In genomic region chr2:208386546-208386945, GRCh38 we compare ENCODE assay signal across 24 cellular contexts. TPM values are rescaled to one million over a fixed set of nuclear protein-coding genes. Genes with fewer than 3 reads are reported as not detected.
DNase-seq lines count a peak whose midpoint lies in the region; FAIRE-seq and TF ChIP-seq lines count a peak whose summit lies in the region.
"Had no signal": no experiment of that assay in that cellular context is flagged by ENCODE, and none has a peak within 500 bp of the region (broad histone marks: within the 10 kb centered on the region; RNA-seq: fewer than 3 reads in every experiment).

No MANE protein-coding gene starts in this region.

- H3K79me2 ChIP-seq in mesendoderm (ENCODE audit: control insufficient read depth, insufficient read depth, low read length), result no peaks in the 10 kb centered on the region

- no peaks in the 10 kb centered on the region for H3K79me1 ChIP-seq in mesendoderm (ENCODE audit: low read length)

- no peak overlapping the region for H3K56ac ChIP-seq in mesendoderm (ENCODE audit: low read length)

- no peak overlapping the region for H3K4me3 ChIP-seq in bronchial epithelial cell (ENCODE audit: low read depth, low read length)
- H3K4me3 ChIP-seq in mesendoderm (ENCODE audit: low read length), result no peak overlapping the region
- H3K4me3 ChIP-seq in brain microvascular endothelial cell (ENCODE audit: low read depth, low read length), result no peak overlapping the region
- H3K4me3 ChIP-seq: A549, GM23338 had no signal

- no peaks in the 10 kb centered on the region for H3K4me1 ChIP-seq in mesendoderm (ENCODE audit: control insufficient read depth, low read depth, low read length)
- H3K4me1 ChIP-seq: A549, Caco-2 had no signal

- in situ Hi-C loops in brain microvascular endothelial cell (cut with HindIII; ENCODE audit: low pct_ligation_motif_present, low sequenced_read_pairs), result no loop called here

- no peak overlapping the region for H2BK120ac ChIP-seq in mesendoderm (ENCODE audit: low read depth, low read length)

- H3K36me3 ChIP-seq in bronchial epithelial cell (ENCODE audit: control insufficient read depth, insufficient read depth, low read length), result no peaks in the 10 kb centered on the region
- H3K36me3 ChIP-seq in mesendoderm (ENCODE audit: control insufficient read depth, insufficient read depth, low read length), result no peaks in the 10 kb centered on the region
- no peaks in the 10 kb centered on the region for H3K36me3 ChIP-seq in brain microvascular endothelial cell (replicated peaks)

- H3K27ac ChIP-seq in mesendoderm (ENCODE audit: low read depth, low read length) (no peak overlapping the region), brain microvascular endothelial cell (no peak overlapping the region)
- H3K27ac ChIP-seq: A549 had no signal

- no peak overlapping the region for H4K8ac ChIP-seq in mesendoderm (ENCODE audit: low read depth, low read length)

- no peaks in the 10 kb centered on the region for H3K36me3 Mint-ChIP-seq in mesothelial cell of epicardium
- H3K36me3 Mint-ChIP-seq: CD4-positive, CD25-positive, alpha-beta regulatory T cell; CD8-positive, alpha-beta T cell had no signal

- H3K4me1 Mint-ChIP-seq in mesothelial cell of epicardium, result no peaks in the 10 kb centered on the region
- H3K4me1 Mint-ChIP-seq: CD4-positive, CD25-positive, alpha-beta regulatory T cell; GM23338; H9 had no signal

- no peak overlapping the region for H2BK15ac ChIP-seq in mesendoderm (replicated peaks; ENCODE audit: low read depth)

- WGBS in mesendoderm (ENCODE audit: extremely low coverage, insufficient coverage, low lambda C conversion rate), result no CpG with 5 or more reads among the region's 2 CpGs

- H3K4ac ChIP-seq in mesendoderm (ENCODE audit: low read depth, low read length), result no peak overlapping the region

- no peak overlapping the region for H2BK5ac ChIP-seq in mesendoderm (ENCODE audit: low read length)

- DNase-seq in CD1c-positive myeloid dendritic cell (ENCODE audit: extremely low spot score) (peak; percentile 34), NCI-H82 (lab: John Stamatoyannopoulos, UW) (peak; percentile 67), bronchial epithelial cell (ENCODE audit: low read depth) (no peak), mesendoderm (peak; percentile 32), urothelium cell line (ENCODE audit: low spot score) (no peak), NCI-H1436 (lab: John Stamatoyannopoulos, UW) (no peak), mesothelial cell of epicardium (ENCODE audit: low spot score in 2 of 2, unreplicated experiment in 2 of 2) (no peak), brain microvascular endothelial cell (no peak)
- DNase-seq: 8988T; C1 segment of cervical spinal cord; Caco-2; CD4-positive, CD25-positive, alpha-beta regulatory T cell; CD8-positive, alpha-beta T cell; DMS 273 treated with DMSO at 0.1 percent for 48 hours; DMS79; EL; GF-D8; H9 had no signal

- peaks cover 10% of the 10 kb centered on the region for H3K9me3 Mint-ChIP-seq in mesothelial cell of epicardium
- H3K9me3 Mint-ChIP-seq: CD8-positive, alpha-beta T cell; GM23338; H9 had no signal

- H3K27ac Mint-ChIP-seq in mesothelial cell of epicardium, result no peak overlapping the region
- H3K27ac Mint-ChIP-seq: CD4-positive, CD25-positive, alpha-beta regulatory T cell; CD8-positive, alpha-beta T cell; GM23338; H9 had no signal

- no peak overlapping the region for H3K4me3 Mint-ChIP-seq in mesothelial cell of epicardium
- H3K4me3 Mint-ChIP-seq: CD4-positive, CD25-positive, alpha-beta regulatory T cell; CD8-positive, alpha-beta T cell; GM23338; H9 had no signal

- peak; percentile 7 for FAIRE-seq in bronchial epithelial cell (lab: Jason Lieb, UNC)
- FAIRE-seq in urothelium cell line (lab: Jason Lieb, UNC), result no peak
- FAIRE-seq: A549, GM12891, GM18507 had no signal

- no peak for TF ChIP-seq CTCF in bronchial epithelial cell (IDR thresholded peaks at IDR 0.05; ENCODE audit: insufficient read depth, low read length, severe bottlenecking)
- TF ChIP-seq CTCF in mesothelial cell of epicardium (IDR thresholded peaks at IDR 0.05; ENCODE audit: unreplicated experiment), result no peak
- TF ChIP-seq CTCF in brain microvascular endothelial cell (IDR thresholded peaks at IDR 0.05; ENCODE audit: low read depth, low read length, missing control alignments), result no peak

- H3K23ac ChIP-seq in mesendoderm (ENCODE audit: low read length), result no peak overlapping the region

- H3K27me3 ChIP-seq in bronchial epithelial cell (ENCODE audit: control insufficient read depth, insufficient read depth, low read length) (no peaks in the 10 kb centered on the region), mesendoderm (ENCODE audit: insufficient read depth, low read length, poor library complexity) (no peaks in the 10 kb centered on the region), brain microvascular endothelial cell (replicated peaks) (peaks cover 5% of the 10 kb centered on the region)

- H3K18ac ChIP-seq in mesendoderm (ENCODE audit: low read length), result no peak overlapping the region

- H4K5ac ChIP-seq in mesendoderm (ENCODE audit: low read length), result no peak overlapping the region

- no peak overlapping the region for H2AK5ac ChIP-seq in mesendoderm (ENCODE audit: low read length)

- no peak overlapping the region for H3K4me2 ChIP-seq in mesendoderm (ENCODE audit: low read length)
- H3K4me2 ChIP-seq: A549, GM23338 had no signal

- no peak overlapping the region for H3K9ac ChIP-seq in mesendoderm (ENCODE audit: low read length)

- H3K27me3 Mint-ChIP-seq in mesothelial cell of epicardium (ENCODE audit: low read depth), result peaks cover 17% of the 10 kb centered on the region

RNA-seq across cellular contexts. Expression of gene PTH2R, which starts 20.0 kb away (rescaled TPM):
- total RNA-seq in bronchial epithelial cell, result under 0.01 and 0.13 TPM in 2 replicates
- polyA plus RNA-seq in mesendoderm (2013, experiment 1 of 2), result 0.13 TPM
- polyA plus RNA-seq in mesendoderm (2013, experiment 2 of 2), result 0.20 TPM
- total RNA-seq in mesothelial cell of epicardium, result not detected in 3 replicates
- total RNA-seq: CD4-positive, CD25-positive, alpha-beta regulatory T cell; CD8-positive, alpha-beta T cell; H4 had no signal
- polyA plus RNA-seq: A549; BJ; CD4-positive, CD25-positive, alpha-beta regulatory T cell had no signal

Comparison
In these comparisons a context has a peak if more than half of its experiments do, and no peak if none do; other contexts are left out.
1. DNase-seq: peak in CD1c-positive myeloid dendritic cell (single experiment), NCI-H82 (single experiment) and mesendoderm (single experiment); none in bronchial epithelial cell (single experiment), urothelium cell line (single experiment), NCI-H1436 (single experiment), mesothelial cell of epicardium (0 of 2) and brain microvascular endothelial cell (single experiment).